Comparison of ENCODE assay signal across 18 cellular contexts in the genomic region with DNA sequence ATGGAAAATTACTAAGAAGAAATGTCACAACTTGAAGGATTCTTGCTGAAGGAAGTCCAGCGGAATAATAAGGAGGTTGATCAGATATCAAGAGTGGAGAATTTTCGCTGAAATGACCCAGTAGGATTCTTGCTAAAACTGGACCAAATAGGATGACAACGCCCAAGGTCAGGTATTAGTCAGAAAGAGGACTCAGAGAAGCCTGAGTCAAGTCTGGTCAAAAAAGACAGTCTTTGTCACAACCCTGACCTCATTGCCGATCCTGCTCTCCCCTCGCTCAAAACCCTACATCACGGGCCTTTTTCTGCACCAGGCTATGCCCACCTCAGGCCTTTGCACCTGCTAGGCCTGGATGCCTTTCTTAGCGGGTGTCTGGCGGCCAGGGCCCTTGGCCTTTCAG.
"Had no signal": no experiment of that assay in that cellular context is flagged by ENCODE, and none has a peak within 500 bp of the region (broad histone marks: within the 10 kb centered on the region; RNA-seq: fewer than 3 reads in every experiment).

No MANE protein-coding gene starts in this region.

- H3K27ac Mint-ChIP-seq: endodermal cell, memory B cell had no signal

- H3K4me1 ChIP-seq: left lung, lower lobe of right lung, uterus had no signal

- H3K4me1 Mint-ChIP-seq: memory B cell, naive B cell had no signal

- H3K27ac ChIP-seq: coronary artery, heart right ventricle, left lung, lower lobe of right lung, right atrium auricular region, uterus had no signal

- DNase-seq: effector CD4-positive, alpha-beta T cell; endodermal cell; heart right ventricle; hypothalamus; left lung; lower lobe of right lung; midbrain; naive B cell; stimulated activated CD4-positive, alpha-beta T cell treated with anti-CD3 and anti-CD28 coated beads, Interleukin-2, amount 100 ng/mL, for 48 hours; stimulated activated naive CD4-positive, alpha-beta T cell treated with Interleukin-2 at 50 U/mL for 16 hours; uterus had no signal

- H3K9me3 Mint-ChIP-seq: endodermal cell, memory B cell, naive B cell, type B pancreatic cell had no signal

- H3K4me2 ChIP-seq: smooth muscle cell had no signal

- H3K9me3 ChIP-seq: heart right ventricle, left lung, lower lobe of right lung, right atrium auricular region, uterus had no signal

- ATAC-seq: left lung, lower lobe of right lung had no signal

- H3K36me3 ChIP-seq: heart right ventricle, left lung, lower lobe of right lung, right atrium auricular region, uterus had no signal

- H3K36me3 Mint-ChIP-seq: memory B cell, naive B cell, type B pancreatic cell had no signal

- FAIRE-seq: frontal cortex, islet of Langerhans had no signal

- H3K27me3 ChIP-seq: heart right ventricle, left lung, right atrium auricular region, uterus had no signal

- H3K4me3 Mint-ChIP-seq: endodermal cell, memory B cell, naive B cell, type B pancreatic cell had no signal

- H3K4me3 ChIP-seq: coronary artery, heart right ventricle, left lung, lower lobe of right lung, right atrium auricular region, smooth muscle cell, uterus had no signal
